9 cellular contexts compared by ENCODE assay signal in the genomic region with DNA sequence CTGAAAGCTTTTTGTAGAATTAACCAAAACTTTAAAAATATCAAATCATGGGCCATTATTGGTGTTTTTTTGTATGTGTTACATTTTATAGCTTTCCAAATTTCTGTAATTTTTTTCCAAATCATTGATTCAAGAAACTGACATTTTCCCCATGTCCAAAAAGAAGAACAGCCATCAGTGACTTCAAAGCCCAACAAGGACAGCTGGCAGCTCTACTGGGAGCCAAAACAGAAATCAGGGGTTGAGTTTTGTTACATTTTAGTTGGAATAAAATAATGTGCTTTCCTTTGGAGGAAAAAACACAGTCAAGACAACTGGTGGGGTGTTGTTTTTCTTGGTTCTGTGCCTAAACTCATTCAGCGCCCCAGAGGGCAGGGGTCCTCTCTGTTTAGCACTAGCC. TPM values are rescaled to one million over a fixed set of nuclear protein-coding genes. Genes with fewer than 3 reads are reported as not detected.
"Had no signal": no experiment of that assay in that cellular context is flagged by ENCODE, and none has a peak within 500 bp of the region (broad histone marks: within the 10 kb centered on the region; RNA-seq: fewer than 3 reads in every experiment).

No MANE protein-coding gene starts in this region.

- ATAC-seq: HCT116, HepG2 had no signal

- DNase-seq: GM23248, GOT3, H7, HFFc6, KBM-7 had no signal

RNA-seq across cellular contexts. Expression of a gene that starts 23.8 kb away (rescaled TPM):
- total RNA-seq: GM23248, H4, H7, HepG2, HFFc6, HT1080 had no signal
